ENCODE assay signal across 22 cellular contexts in the genomic region with DNA sequence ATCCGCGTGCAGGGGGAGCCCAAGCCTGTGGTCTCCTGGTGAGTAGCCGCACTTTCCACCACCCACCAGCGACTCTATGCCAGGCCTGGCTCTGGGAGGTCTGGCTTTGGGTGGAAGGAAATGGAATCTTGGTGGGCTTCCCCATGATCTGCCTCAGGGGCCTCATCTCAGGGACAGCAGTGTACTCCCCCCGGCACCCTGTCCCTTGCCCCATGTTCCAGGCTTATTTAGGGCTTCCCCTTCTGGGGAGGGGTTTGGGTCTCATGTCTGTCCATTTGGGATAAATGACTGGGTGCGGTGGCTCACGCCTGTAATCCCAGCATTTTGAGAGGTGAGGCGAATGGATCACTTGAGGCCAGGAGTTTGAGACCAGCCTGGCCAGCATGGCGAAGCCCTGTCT. TPM values are rescaled to one million over a fixed set of nuclear protein-coding genes. Genes with fewer than 3 reads are reported as not detected.
"Had no signal": no experiment of that assay in that cellular context is flagged by ENCODE, and none has a peak within 500 bp of the region (broad histone marks: within the 10 kb centered on the region; RNA-seq: fewer than 3 reads in every experiment).

No MANE protein-coding gene starts in this region.

- H3K4me1 Mint-ChIP-seq: activated naive CD4-positive, alpha-beta T cell treated with anti-CD3 and anti-CD28 coated beads, Interleukin-2, amount 50 U/mL, for 24 hours had no signal

- H3K36me3 Mint-ChIP-seq: activated naive CD4-positive, alpha-beta T cell treated with anti-CD3 and anti-CD28 coated beads, Interleukin-2, amount 50 U/mL, for 24 hours; T-cell had no signal

- H3K9ac ChIP-seq: parathyroid adenoma had no signal

- DNase-seq: activated CD4-positive, alpha-beta T cell treated with anti-CD3 and anti-CD28 coated beads, Interleukin-2, amount 10 ng/mL, durations not matched to agents 7 days and 5 days; activated CD8-positive, alpha-beta memory T cell treated with anti-CD3 and anti-CD28 coated beads for 24 hours; activated CD8-positive, alpha-beta memory T cell treated with anti-CD3 and anti-CD28 coated beads, Interleukin-2, amount 50 U/mL, for 48 hours; activated effector memory CD4-positive, alpha-beta T cell treated with Interleukin-2 at 50 U/mL for 16 hours; activated T-cell treated with anti-CD3 and anti-CD28 coated beads, Interleukin-2, amount 50 U/mL, for 48 hours; cerebellar nuclear complex; effector CD8-positive, alpha-beta T cell; hypothalamus; mammary epithelial cell; stimulated activated naive CD4-positive, alpha-beta T cell treated with Interleukin-2 at 50 U/mL for 16 hours; T-cell had no signal

- H3K4me1 ChIP-seq: parathyroid adenoma had no signal

- H3K4me3 ChIP-seq: breast epithelium had no signal

- H2AFZ ChIP-seq: parathyroid adenoma had no signal

- H3K9me3 ChIP-seq: breast epithelium had no signal

- H3K27ac Mint-ChIP-seq: activated naive CD4-positive, alpha-beta T cell treated with anti-CD3 and anti-CD28 coated beads, Interleukin-2, amount 50 U/mL, for 24 hours; dendritic cell treated with granulocyte-macrophage colony-stimulating factor and Interleukin-4, amounts not matched to agents 40 ng/mL and 50 ng/mL, for 4 days; T-cell; type B pancreatic cell had no signal

- H3K27ac ChIP-seq: parathyroid adenoma had no signal

- H3K27me3 Mint-ChIP-seq: activated CD4-positive, alpha-beta T cell treated with anti-CD3 and anti-CD28 coated beads, Interleukin-2, amount 10 ng/mL, durations not matched to agents 7 days and 5 days; activated naive CD4-positive, alpha-beta T cell treated with anti-CD3 and anti-CD28 coated beads, Interleukin-2, amount 50 U/mL, for 24 hours had no signal

- H3K9me3 Mint-ChIP-seq: activated CD4-positive, alpha-beta T cell treated with anti-CD3 and anti-CD28 coated beads, Interleukin-2, amount 10 ng/mL, durations not matched to agents 7 days and 5 days; activated naive CD4-positive, alpha-beta T cell treated with anti-CD3 and anti-CD28 coated beads, Interleukin-2, amount 50 U/mL, for 24 hours; dendritic cell treated with granulocyte-macrophage colony-stimulating factor and Interleukin-4, amounts not matched to agents 40 ng/mL and 50 ng/mL, for 4 days; neural crest cell; T-cell; type B pancreatic cell had no signal

- H3K27me3 ChIP-seq: breast epithelium had no signal

- ATAC-seq: esophagus mucosa, left lobe of liver, SK-N-SH treated with all-trans-retinoic acid at 6 μM for 48 hours, T-cell had no signal

- H3K36me3 ChIP-seq: breast epithelium had no signal

- H3K4me3 Mint-ChIP-seq: activated CD4-positive, alpha-beta T cell treated with anti-CD3 and anti-CD28 coated beads, Interleukin-2, amount 10 ng/mL, durations not matched to agents 7 days and 5 days; activated naive CD4-positive, alpha-beta T cell treated with anti-CD3 and anti-CD28 coated beads, Interleukin-2, amount 50 U/mL, for 24 hours; dendritic cell treated with granulocyte-macrophage colony-stimulating factor and Interleukin-4, amounts not matched to agents 40 ng/mL and 50 ng/mL, for 4 days; neural crest cell; T-cell; type B pancreatic cell had no signal

RNA-seq across cellular contexts. Expression of a gene that starts 44.2 kb away (rescaled TPM):
- total RNA-seq: activated CD4-positive, alpha-beta T cell treated with anti-CD3 and anti-CD28 coated beads, Interleukin-2, amount 10 ng/mL, durations not matched to agents 7 days and 5 days had no signal
- polyA plus RNA-seq: keratinocyte had no signal

RNA-seq across cellular contexts. Expression of a gene that starts 51.9 kb away (rescaled TPM):
- total RNA-seq: activated CD4-positive, alpha-beta T cell treated with anti-CD3 and anti-CD28 coated beads, Interleukin-2, amount 10 ng/mL, durations not matched to agents 7 days and 5 days; esophagus mucosa; renal cortical epithelial cell had no signal
- polyA plus RNA-seq: keratinocyte had no signal
